Comparison of ENCODE assay signal across 1 cellular context in the genomic region with DNA sequence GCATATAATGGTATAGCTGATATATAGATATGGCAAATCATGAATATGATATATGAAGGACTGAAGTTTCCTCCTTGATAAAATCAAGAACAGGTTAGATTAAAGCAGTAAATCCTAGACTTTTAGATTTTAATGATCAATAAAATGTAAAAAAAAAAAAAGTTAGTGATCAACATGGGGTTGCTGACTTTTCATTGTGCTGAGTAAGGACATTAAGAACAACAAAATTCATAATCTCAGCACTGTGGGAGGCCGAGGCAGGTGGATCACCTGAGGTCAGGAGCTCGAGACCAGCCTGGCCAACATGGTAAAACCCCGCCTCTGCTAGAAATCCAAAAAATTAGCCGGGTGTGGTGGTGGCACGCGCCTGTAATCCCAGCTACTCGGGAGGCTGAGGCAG.
A peak's percentile ranks its signal among the peaks of the same experiment; 100 is the strongest.
TF ChIP-seq lines count a peak whose summit lies in the region.

No MANE protein-coding gene starts in this region.

TF ChIP-seq in HepG2, 621 proteins besides CTCF, POLR2A, EP300 and RAD21:
- TF ChIP-seq MAFK (conservative IDR thresholded peaks at IDR 0.05 in 1 of 2, IDR thresholded peaks at IDR 0.05 in 1 of 2; ENCODE audit: low read length in 2 of 2) (peak; percentile 6 to 58; a peak in 2 of 4 replicates), ZC3H13 (CRISPR knock-in tag; IDR thresholded peaks at IDR 0.05) (no peak), XBP1 (CRISPR knock-in tag; IDR thresholded peaks at IDR 0.05) (no peak), ZNF503 (CRISPR knock-in tag; IDR thresholded peaks at IDR 0.05) (no peak), SKI (IDR thresholded peaks at IDR 0.05; ENCODE audit: partially characterized antibody) (no peak), MAFF (IDR thresholded peaks at IDR 0.05; ENCODE audit: low read depth, low read length) (0 out of 2 replicates have a peak, but pooled peaks have one; percentile 17), ZNF547 (CRISPR knock-in tag; IDR thresholded peaks at IDR 0.05) (no peak)
